9 cellular contexts compared by ENCODE assay signal in genomic region chr6:46220351-46221220, GRCh38. TPM values are rescaled to one million over a fixed set of nuclear protein-coding genes. Genes with fewer than 3 reads are reported as not detected.
DNase-seq lines count a peak whose midpoint lies in the region; ATAC-seq and TF ChIP-seq lines count a peak whose summit lies in the region.
"Had no signal": no experiment of that assay in that cellular context is flagged by ENCODE, and none has a peak within 500 bp of the region (broad histone marks: within the 10 kb centered on the region; RNA-seq: fewer than 3 reads in every experiment).

No MANE protein-coding gene starts in this region.

- H3K27me3 ChIP-seq in thyroid gland (no peaks in the 10 kb centered on the region), SJCRH30 (no peaks in the 10 kb centered on the region)

- H3K27ac Mint-ChIP-seq in activated T-helper 2 cell treated with anti-CD3 and anti-CD28 coated beads, Interferon-gamma antibody, Interleukin-2, Interleukin-4, amounts not matched to agents 10 μg/mL and 5 μg/mL and 100 μg/mL, durations not matched to agents 14 hours and 24 hours and 36 hours, result peak overlapping the region; percentile 56
- H3K27ac Mint-ChIP-seq in immature natural killer cell, result peak overlapping the region in 1 of 6 donors; percentile 42

- CTCF ChIA-PET in RWPE1 (lab: Yijun Ruan, JAX), result interaction anchor here (0.5 to 3.7 kb wide), 9 partner anchors 12 to 837 kb away, joined by 3 to 19 read pairs (median 4); no protein-coding TSS in a partner anchor

- ATAC-seq in GM18499 (IDR thresholded peaks at IDR 0.05; ENCODE audit: insufficient read depth, unreplicated experiment) (peak; percentile 68), GM19463 (IDR thresholded peaks at IDR 0.05; ENCODE audit: unreplicated experiment) (peak; percentile 55), HG03159 (IDR thresholded peaks at IDR 0.05; ENCODE audit: unreplicated experiment) (peak; percentile 62)

- H3K36me3 ChIP-seq in thyroid gland, result no peaks in the 10 kb centered on the region
- no peaks in the 10 kb centered on the region for H3K36me3 ChIP-seq in SJCRH30

- H3K4me3 ChIP-seq in thyroid gland (replicated peaks in 1 of 3) (no peak overlapping the region), SJCRH30 (no peak overlapping the region)

- H3K4me1 ChIP-seq in thyroid gland (peaks cover 7 to 8% of the 10 kb centered on the region in 2 donors), SJCRH30 (no peaks in the 10 kb centered on the region)

- H3K9me3 ChIP-seq in thyroid gland, result no peaks in the 10 kb centered on the region
- H3K9me3 ChIP-seq in SJCRH30 (replicated peaks), result no peaks in the 10 kb centered on the region

- 73 to 85% methylated on average over 6 of the region's 6 CpGs for WGBS in thyroid gland, 2 donors

- H3K9me3 Mint-ChIP-seq in activated T-helper 2 cell treated with anti-CD3 and anti-CD28 coated beads, Interferon-gamma antibody, Interleukin-2, Interleukin-4, amounts not matched to agents 10 μg/mL and 5 μg/mL and 100 μg/mL, durations not matched to agents 14 hours and 24 hours and 36 hours, result no peaks in the 10 kb centered on the region
- H3K9me3 Mint-ChIP-seq in immature natural killer cell, result no peaks in the 10 kb centered on the region

- no peaks in the 10 kb centered on the region for H3K36me3 Mint-ChIP-seq in activated T-helper 2 cell treated with anti-CD3 and anti-CD28 coated beads, Interferon-gamma antibody, Interleukin-2, Interleukin-4, amounts not matched to agents 10 μg/mL and 5 μg/mL and 100 μg/mL, durations not matched to agents 14 hours and 24 hours and 36 hours (ENCODE audit: low read depth)
- no peaks in the 10 kb centered on the region for H3K36me3 Mint-ChIP-seq in immature natural killer cell

- TF ChIP-seq CTCF in thyroid gland (IDR thresholded peaks at IDR 0.05) (no peak), RWPE1 (conservative IDR thresholded peaks at IDR 0.05; ENCODE audit: low read depth) (no peak)

- POLR2A ChIA-PET in RWPE1 (lab: Yijun Ruan, JAX; ENCODE audit: low non-redundant PET), result no interaction called here

- intact Hi-C loops in activated T-helper 2 cell treated with anti-CD3 and anti-CD28 coated beads, Interferon-gamma antibody, Interleukin-2, Interleukin-4, amounts not matched to agents 10 μg/mL and 5 μg/mL and 100 μg/mL, durations not matched to agents 14 hours and 24 hours and 36 hours (cut with micrococcal nuclease), result loop anchor here (1.0 kb wide), 1 partner anchor 45 kb away; no protein-coding TSS in a partner anchor
- intact Hi-C loops in thyroid gland (cut with DNase I), result loop anchor here (5.0 kb wide), 1 partner anchor 187 kb away; no protein-coding TSS in a partner anchor

- H3K4me3 Mint-ChIP-seq in activated T-helper 2 cell treated with anti-CD3 and anti-CD28 coated beads, Interferon-gamma antibody, Interleukin-2, Interleukin-4, amounts not matched to agents 10 μg/mL and 5 μg/mL and 100 μg/mL, durations not matched to agents 14 hours and 24 hours and 36 hours (ENCODE audit: low read depth), result no peak overlapping the region
- no peak overlapping the region for H3K4me3 Mint-ChIP-seq in immature natural killer cell

- H3K27ac ChIP-seq in thyroid gland (no peak overlapping the region), RWPE1 (no peak overlapping the region), SJCRH30 (no peak overlapping the region)

- TF ChIP-seq POLR2A in thyroid gland (IDR thresholded peaks at IDR 0.05), result no peak

- H3K27me3 Mint-ChIP-seq in activated T-helper 2 cell treated with anti-CD3 and anti-CD28 coated beads, Interferon-gamma antibody, Interleukin-2, Interleukin-4, amounts not matched to agents 10 μg/mL and 5 μg/mL and 100 μg/mL, durations not matched to agents 14 hours and 24 hours and 36 hours (ENCODE audit: low read depth), result peaks cover 19% of the 10 kb centered on the region
- peaks cover 0 to 3% (median 0%) of the 10 kb centered on the region in 3 donors for H3K27me3 Mint-ChIP-seq in immature natural killer cell (ENCODE audit: low read depth in 3 of 3)

- peaks cover 7% of the 10 kb centered on the region for H3K4me1 Mint-ChIP-seq in activated T-helper 2 cell treated with anti-CD3 and anti-CD28 coated beads, Interferon-gamma antibody, Interleukin-2, Interleukin-4, amounts not matched to agents 10 μg/mL and 5 μg/mL and 100 μg/mL, durations not matched to agents 14 hours and 24 hours and 36 hours (ENCODE audit: low read depth)
- H3K4me1 Mint-ChIP-seq in immature natural killer cell, result peaks cover 4 to 10% of the 10 kb centered on the region in 2 donors

- no peak for DNase-seq in activated T-helper 2 cell treated with anti-CD3 and anti-CD28 coated beads, Interferon-gamma antibody, Interleukin-2, Interleukin-4, amounts not matched to agents 10 μg/mL and 5 μg/mL and 100 μg/mL, durations not matched to agents 14 hours and 24 hours and 36 hours (ENCODE audit: low spot score)
- DNase-seq in thyroid gland (no peak), RWPE1 (ENCODE audit: low spot score) (no peak), SJCRH30 (no peak), immature natural killer cell (no peak)
- DNase-seq: right cardiac atrium had no signal

RNA-seq across cellular contexts. Expression of gene ENPP5, which starts 49.8 kb away (rescaled TPM):
- not detected in 2 replicates for total RNA-seq in activated T-helper 2 cell treated with anti-CD3 and anti-CD28 coated beads, Interferon-gamma antibody, Interleukin-2, Interleukin-4, amounts not matched to agents 10 μg/mL and 5 μg/mL and 100 μg/mL, durations not matched to agents 14 hours and 24 hours and 36 hours
- total RNA-seq in thyroid gland, result 100 to 1,000 TPM in 1 of 4 donors, 10 to 100 TPM in 3; 47.7 to 103 (median 57.9) TPM
- not detected in 2 replicates for total RNA-seq in SJCRH30 (2014; rRNA removed; shearing (Covaris generic))
- polyA plus RNA-seq in immature natural killer cell, result 10 to 100 TPM; 14.4 to 48.6 (median 36.1) TPM

Comparison
In these comparisons a context has a peak if more than half of its experiments do, and no peak if none do; other contexts are left out.
1. RNA of gene ENPP5, which starts 49.8 kb away (total RNA-seq): 47.7 to 103 TPM in thyroid gland; not detected in activated T-helper 2 cell treated with anti-CD3 and anti-CD28 coated beads, Interferon-gamma antibody, Interleukin-2, Interleukin-4, amounts not matched to agents 10 μg/mL and 5 μg/mL and 100 μg/mL, durations not matched to agents 14 hours and 24 hours and 36 hours and not detected in SJCRH30; every median in the first group is over 10 times any median in the second.
2. Peak in every context shown above with its lines, with median percentiles within 50 percentile points of each other: ATAC-seq.